Comparison of ENCODE assay signal across 26 cellular contexts in the genomic region with DNA sequence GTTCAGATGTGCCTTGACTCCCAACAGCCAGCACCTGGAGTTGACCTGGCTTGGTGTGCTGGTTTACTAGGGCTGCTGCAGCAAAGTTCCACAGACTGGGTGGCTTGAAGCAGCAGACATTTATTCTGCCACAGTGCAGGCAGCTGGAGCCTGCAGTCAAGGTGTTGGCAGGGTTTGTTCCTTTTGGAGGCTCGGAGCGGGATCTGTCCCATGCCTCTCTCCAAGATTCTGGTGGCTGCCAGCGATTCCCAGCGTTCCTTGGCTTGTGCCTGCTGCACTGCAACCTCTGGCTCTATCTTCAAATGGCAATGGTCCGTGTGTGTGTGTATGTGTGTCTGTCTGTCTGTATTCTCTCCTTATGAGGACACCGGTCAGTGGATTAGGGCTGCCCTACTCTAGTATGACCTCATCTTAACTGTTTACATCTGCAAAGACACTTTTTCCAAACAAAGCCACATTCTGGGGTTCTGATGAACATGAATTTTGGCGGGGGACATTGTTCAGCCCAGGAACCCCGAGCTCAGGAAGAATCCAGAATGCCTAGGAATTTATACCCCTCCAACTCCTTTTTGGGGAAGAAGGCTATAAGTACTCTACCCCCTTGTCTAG. TPM values are rescaled to one million over a fixed set of nuclear protein-coding genes. Genes with fewer than 3 reads are reported as not detected.
"Had no signal": no experiment of that assay in that cellular context is flagged by ENCODE, and none has a peak within 500 bp of the region (broad histone marks: within the 10 kb centered on the region; RNA-seq: fewer than 3 reads in every experiment).

No MANE protein-coding gene starts in this region.

- H3K27ac ChIP-seq: foreskin keratinocyte, heart right ventricle, skin epidermis, tibial nerve had no signal

- H3K4me1 ChIP-seq: foreskin keratinocyte, tibial nerve had no signal

- H3K36me3 ChIP-seq: heart right ventricle, tibial nerve had no signal

- DNase-seq: activated CD4-positive, alpha-beta T cell treated with anti-CD3 and anti-CD28 coated beads, Interleukin-2, amount 50 U/mL, for 1 hour; activated CD8-positive, alpha-beta T cell treated with anti-CD3 and anti-CD28 coated beads for 36 hours; activated naive CD8-positive, alpha-beta T cell treated with anti-CD3 and anti-CD28 coated beads, Interleukin-2, amount 50 U/mL, for 24 hours; activated T-cell treated with anti-CD3 and anti-CD28 coated beads, Interleukin-2, amount 50 U/mL, for 48 hours; amygdala; caudate nucleus; cortex of kidney; foreskin keratinocyte; heart right ventricle; kidney glomerular epithelial cell; left ventricle myocardium superior; naive B cell; nucleus accumbens; stimulated activated CD4-positive, alpha-beta T cell treated with anti-CD3 and anti-CD28 coated beads, Interleukin-12 subunit alpha, Interleukin-12 subunit beta, amount 100 ng/mL, for 4 hours; stimulated activated CD4-positive, alpha-beta T cell treated with anti-CD3 and anti-CD28 coated beads, Interleukin-4, amount 100 ng/mL, for 4 hours; stimulated activated naive CD4-positive, alpha-beta T cell; T-helper 2 cell had no signal

- H3K4me3 ChIP-seq: heart right ventricle, skin epidermis, tibial nerve had no signal

- ATAC-seq: activated CD8-positive, alpha-beta T cell treated with anti-CD3 and anti-CD28 coated beads for 36 hours; activated naive CD8-positive, alpha-beta T cell treated with anti-CD3 and anti-CD28 coated beads, Interleukin-2, amount 50 U/mL, for 24 hours; esophagus mucosa; foreskin keratinocyte; left ventricle myocardium superior; sciatic nerve had no signal

- H3K27me3 ChIP-seq: tibial nerve had no signal

RNA-seq across cellular contexts. Expression of a gene that starts 46.5 kb away (rescaled TPM):
- total RNA-seq: activated CD8-positive, alpha-beta T cell treated with anti-CD3 and anti-CD28 coated beads for 36 hours; activated T-helper 2 cell treated with anti-CD3 and anti-CD28 coated beads, Interferon-gamma antibody, Interleukin-2, Interleukin-4, amounts not matched to agents 10 μg/mL and 5 μg/mL and 100 μg/mL, durations not matched to agents 14 hours and 24 hours and 36 hours; chondrocyte; glomerular endothelial cell; left ventricle myocardium superior; lung microvascular endothelial cell had no signal
- polyA plus RNA-seq: neural cell had no signal
